In genomic region chr22:42127606-42128005, GRCh38 we compare ENCODE assay signal across 28 cellular contexts. TPM values are rescaled to one million over a fixed set of nuclear protein-coding genes. Genes with fewer than 3 reads are reported as not detected.
"Had no signal": no experiment of that assay in that cellular context is flagged by ENCODE, and none has a peak within 500 bp of the region (broad histone marks: within the 10 kb centered on the region; RNA-seq: fewer than 3 reads in every experiment).

No MANE protein-coding gene starts in this region.

- H3K27ac ChIP-seq: heart left ventricle, left ventricle myocardium inferior, pancreas, psoas muscle, right atrium auricular region, right lobe of liver, suprapubic skin, thoracic aorta, tibial nerve, vagina had no signal

- H3K27ac Mint-ChIP-seq: memory B cell; natural killer cell treated with Interleukin-12 subunit alpha and Interleukin-12 subunit beta and Interleukin-15 and Interleukin-18, amount 100 ng/mL, for 72 hours; stimulated activated naive CD8-positive, alpha-beta T cell treated with anti-CD3 and anti-CD28 coated beads, Interleukin-15, Interleukin-2, amounts not matched to agents 100 ng/mL and 50 ng/mL, for 24 hours; type B pancreatic cell had no signal

- H3K4me3 ChIP-seq: heart left ventricle, left ventricle myocardium inferior, mucosa of descending colon, pancreas, psoas muscle, right atrium auricular region, smooth muscle cell, suprapubic skin, thoracic aorta, tibial nerve, vagina had no signal

- H3K36me3 Mint-ChIP-seq: immature natural killer cell; naive thymus-derived CD4-positive, alpha-beta T cell; natural killer cell treated with Interleukin-12 subunit alpha and Interleukin-12 subunit beta and Interleukin-15 and Interleukin-18, amount 100 ng/mL, for 72 hours; type B pancreatic cell had no signal

- FAIRE-seq: islet of Langerhans, pancreas had no signal

- H3K36me3 ChIP-seq: heart left ventricle, left ventricle myocardium inferior, pancreas, right atrium auricular region, suprapubic skin, thoracic aorta, vagina had no signal

- ATAC-seq: heart left ventricle; mucosa of descending colon; natural killer cell treated with Interleukin-12 subunit alpha and Interleukin-12 subunit beta and Interleukin-15 and Interleukin-18, amount 100 ng/mL, for 72 hours; pancreas; psoas muscle; right lobe of liver had no signal

- H3K4me1 ChIP-seq: heart left ventricle, left ventricle myocardium inferior, pancreas, psoas muscle, right atrium auricular region, tibial nerve, vagina had no signal

- H3K9me3 Mint-ChIP-seq: memory B cell; naive thymus-derived CD4-positive, alpha-beta T cell; natural killer cell treated with Interleukin-12 subunit alpha and Interleukin-12 subunit beta and Interleukin-15 and Interleukin-18, amount 100 ng/mL, for 72 hours; stimulated activated naive CD8-positive, alpha-beta T cell treated with anti-CD3 and anti-CD28 coated beads, Interleukin-15, Interleukin-2, amounts not matched to agents 100 ng/mL and 50 ng/mL, for 24 hours; type B pancreatic cell had no signal

- H3K4me1 Mint-ChIP-seq: immature natural killer cell had no signal

- H3K4me3 Mint-ChIP-seq: immature natural killer cell; memory B cell; naive thymus-derived CD4-positive, alpha-beta T cell; natural killer cell treated with Interleukin-12 subunit alpha and Interleukin-12 subunit beta and Interleukin-15 and Interleukin-18, amount 100 ng/mL, for 72 hours; stimulated activated naive CD8-positive, alpha-beta T cell treated with anti-CD3 and anti-CD28 coated beads, Interleukin-15, Interleukin-2, amounts not matched to agents 100 ng/mL and 50 ng/mL, for 24 hours; type B pancreatic cell had no signal

- H3K9me3 ChIP-seq: left ventricle myocardium inferior, mucosa of descending colon, pancreas, psoas muscle, right atrium auricular region, right lobe of liver, suprapubic skin, thoracic aorta, vagina had no signal

- H3K27me3 ChIP-seq: heart left ventricle, pancreas, right atrium auricular region, right lobe of liver, suprapubic skin, tibial nerve, vagina had no signal

- DNase-seq: heart left ventricle; hypothalamus; immature natural killer cell; left ventricle myocardium inferior; midbrain; mucosa of descending colon; naive thymus-derived CD4-positive, alpha-beta T cell; pancreas; psoas muscle; right lobe of liver; stimulated activated CD4-positive, alpha-beta T cell treated with anti-CD3 and anti-CD28 coated beads, Interleukin-1b, Interleukin-23, amount 100 ng/mL, for 48 hours; stimulated activated CD4-positive, alpha-beta T cell treated with anti-CD3 and anti-CD28 coated beads, Interleukin-2, amount 100 ng/mL, for 48 hours; stimulated activated CD4-positive, alpha-beta T cell treated with anti-CD3 and anti-CD28 coated beads, Interleukin-4, amount 100 ng/mL, for 4 hours; stimulated activated CD8-positive, alpha-beta memory T cell treated with anti-CD3 and anti-CD28 coated beads, Interleukin-4, amount 100 ng/mL, for 48 hours; stimulated activated naive CD4-positive, alpha-beta T cell had no signal

RNA-seq across cellular contexts. Expression of gene CYP2D6, which starts 3.0 kb away (rescaled TPM):
- total RNA-seq: myocyte, right atrium auricular region, skeletal muscle tissue, thoracic aorta had no signal
- polyA plus RNA-seq: immature natural killer cell had no signal
